In genomic region chr17:29010586-29010985, GRCh38 we compare ENCODE assay signal across 23 cellular contexts. TPM values are rescaled to one million over a fixed set of nuclear protein-coding genes. Genes with fewer than 3 reads are reported as not detected.
DNase-seq lines count a peak whose midpoint lies in the region; ATAC-seq, FAIRE-seq and TF ChIP-seq lines count a peak whose summit lies in the region.
"Had no signal": no experiment of that assay in that cellular context is flagged by ENCODE, and none has a peak within 500 bp of the region (broad histone marks: within the 10 kb centered on the region; RNA-seq: fewer than 3 reads in every experiment).

No MANE protein-coding gene starts in this region.

- no CpG with 5 or more reads among the region's 7 CpGs for WGBS in H9 (ENCODE audit: extremely low coverage, insufficient read length, low lambda C conversion rate)
- WGBS in H1 (ENCODE audit: extremely low coverage in 1 of 2, insufficient coverage in 1 of 2, insufficient read length in 1 of 2, insufficient replicate concordance in 2 of 2, low coverage in 1 of 2, low lambda C conversion rate in 2 of 2, missing lambda C conversion rate in 1 of 2), 2 experiments: 52% methylated on average over 7 of the region's 7 CpGs; no CpG with 5 or more reads in 1 of the 2 experiments

- TF ChIP-seq EP300 in H1 (IDR thresholded peaks at IDR 0.05; ENCODE audit: borderline replicate concordance in 1 of 2, low read depth in 2 of 2, low read length in 2 of 2): no peak

- H3K9ac ChIP-seq in H9 (ENCODE audit: extremely low read depth, insufficient read length, low read length): no peak overlapping the region
- H3K9ac ChIP-seq in H1 (replicated peaks in 1 of 4; ENCODE audit: extremely low read depth in 1 of 4, low read depth in 3 of 4, low read length in 3 of 4): no peak overlapping the region
- H3K9ac ChIP-seq: GM23248 had no signal

- H3K9me3 ChIP-seq in H9 (ENCODE audit: control insufficient read depth, low read depth, low read length) (no peaks in the 10 kb centered on the region), H1 (ENCODE audit: insufficient read depth in 2 of 2, low read depth in 1 of 2, low read length in 1 of 2) (no peaks in the 10 kb centered on the region)
- H3K9me3 ChIP-seq: SJSA1 had no signal

- TF ChIP-seq CTCF in H9 (conservative IDR thresholded peaks at IDR 0.05) (no peak), H1 (IDR thresholded peaks at IDR 0.05; ENCODE audit: control extremely low read depth in 1 of 3, insufficient read depth in 1 of 3, low read depth in 1 of 3, low read length in 3 of 3) (no peak)

- H2AK5ac ChIP-seq in H9 (ENCODE audit: insufficient read length, low read length) (no peak overlapping the region), H1 (ENCODE audit: low read depth, low read length) (no peak overlapping the region)

- CTCF ChIA-PET in H1 (lab: Charles Lee; ENCODE audit: partially characterized antibody): interaction anchor here (0.9 to 17.9 kb wide), 13 partner anchors 9 to 258 kb away, joined by 3 to 239 read pairs (median 5); no protein-coding TSS in a partner anchor
- CTCF ChIA-PET in activated CD8-positive, alpha-beta T cell treated with anti-CD3 and anti-CD28 coated beads, Interleukin-2, amount 10 ng/mL, durations not matched to agents 7 days and 5 days (lab: Charles Lee): interaction anchor here (0.8 to 1.3 kb wide), 2 partner anchors 9 to 45 kb away, joined by 3 to 4 read pairs; no protein-coding TSS in a partner anchor

- H2BK15ac ChIP-seq in H9 (ENCODE audit: low read depth, low read length) (no peak overlapping the region), H1 (ENCODE audit: low read length) (peak overlapping the region; percentile 36)

- H3K23me2 ChIP-seq in H9 (ENCODE audit: insufficient read length, low read depth, low read length, poor library complexity, severe bottlenecking): no peaks in the 10 kb centered on the region
- H3K23me2 ChIP-seq in H1 (ENCODE audit: low read depth, low read length): peaks cover 2% of the 10 kb centered on the region; the same call in 1 of the 2 replicates

- H3K27ac Mint-ChIP-seq in H9: peak overlapping the region in 2 of 3 experiments; percentile 30 to 45; a peak in 3 of 7 replicates
- H3K27ac Mint-ChIP-seq in activated CD8-positive, alpha-beta T cell treated with anti-CD3 and anti-CD28 coated beads, Interleukin-2, amount 10 ng/mL, durations not matched to agents 7 days and 5 days: no peak overlapping the region

- H3K4me3 Mint-ChIP-seq in H9: peak overlapping the region; percentile 5 to 6; a peak in 3 of 5 replicates
- no peak overlapping the region for H3K4me3 Mint-ChIP-seq in activated CD8-positive, alpha-beta T cell treated with anti-CD3 and anti-CD28 coated beads, Interleukin-2, amount 10 ng/mL, durations not matched to agents 7 days and 5 days
- H3K4me3 Mint-ChIP-seq: CD8-positive, alpha-beta memory T cell had no signal

- no peak for TF ChIP-seq RAD21 in H1 (IDR thresholded peaks at IDR 0.05 in 1 of 2, conservative IDR thresholded peaks at IDR 0.05 in 1 of 2; ENCODE audit: low read depth in 2 of 2, low read length in 2 of 2)

- no peak overlapping the region for H3T11ph ChIP-seq in H9 (ENCODE audit: low read length)

- peaks cover 24% of the 10 kb centered on the region for H3K4me1 ChIP-seq in H9 (ENCODE audit: insufficient read depth, low read length)
- H3K4me1 ChIP-seq in H1 (replicated peaks in 1 of 4; ENCODE audit: control insufficient read depth in 3 of 4, insufficient read depth in 4 of 4, low read length in 3 of 4): peaks cover 12 to 29% (median 20%) of the 10 kb centered on the region in 4 experiments

- H4K20me1 ChIP-seq in H9 (ENCODE audit: control insufficient read depth, insufficient read depth, insufficient read length) (no peaks in the 10 kb centered on the region), H1 (replicated peaks in 1 of 2; ENCODE audit: control insufficient read depth in 1 of 2, insufficient read depth in 2 of 2, low read length in 2 of 2) (no peaks in the 10 kb centered on the region)

- no peaks in the 10 kb centered on the region for H3K36me3 Mint-ChIP-seq in H9 (ENCODE audit: insufficient read depth in 1 of 3, low read depth in 3 of 3)
- no peaks in the 10 kb centered on the region for H3K36me3 Mint-ChIP-seq in activated CD8-positive, alpha-beta T cell treated with anti-CD3 and anti-CD28 coated beads, Interleukin-2, amount 10 ng/mL, durations not matched to agents 7 days and 5 days (ENCODE audit: low read depth)

- H2BK12ac ChIP-seq in H9 (ENCODE audit: insufficient read length, low read depth, low read length) (no peak overlapping the region), H1 (ENCODE audit: low read depth, low read length) (0 out of 2 replicates have a peak overlapping the region, but pooled peaks have one; percentile 3)

- H3K79me1 ChIP-seq in H9 (ENCODE audit: insufficient read depth, low read depth, low read length, poor library complexity, severe bottlenecking): no peaks in the 10 kb centered on the region
- H3K79me1 ChIP-seq in H1 (ENCODE audit: low read depth, low read length): no peaks in the 10 kb centered on the region

- DNase-seq in COLO668 (lab: John Stamatoyannopoulos, UW; ENCODE audit: unreplicated experiment): peak; percentile 16
- DNase-seq in H9: no peak
- peak; percentile 100 for DNase-seq in NCI-H526 treated with DMSO at 0.1 percent for 48 hours (lab: John Stamatoyannopoulos, UW)
- DNase-seq in H1 (ENCODE audit: low read depth in 1 of 2, low spot score in 2 of 2): no peak
- no peak for DNase-seq in activated CD8-positive, alpha-beta T cell treated with anti-CD3 and anti-CD28 coated beads, Interleukin-2, amount 10 ng/mL, durations not matched to agents 7 days and 5 days
- DNase-seq in NCI-H1105 treated with DMSO at 0.1 percent for 48 hours (lab: John Stamatoyannopoulos, UW): no peak
- DNase-seq: CD8-positive, alpha-beta memory T cell; DMS53; GDM1; GM23248; Kasumi-1; NCI-H1694 treated with DMSO at 0.1 percent for 48 hours; NCI-H2107; NCI-H446 treated with DMSO at 0.1 percent for 48 hours; T-helper 1 cell had no signal

- H4K8ac ChIP-seq in H9 (replicated peaks; ENCODE audit: insufficient read length, low read depth, low read length) (no peak overlapping the region), H1 (ENCODE audit: extremely low read depth, insufficient read depth, low read length) (no peak overlapping the region)

- H3K27ac ChIP-seq in H9 (ENCODE audit: insufficient read length, low read depth, low read length) (no peak overlapping the region), H1 (ENCODE audit: low read depth, low read length) (no peak overlapping the region)
- H3K27ac ChIP-seq: C4-2B, GM23248, SJSA1 had no signal

- H2BK20ac ChIP-seq in H9 (ENCODE audit: low read depth, low read length, poor library complexity, severe bottlenecking): no peak overlapping the region
- H2BK20ac ChIP-seq in H1 (ENCODE audit: low read length): peak overlapping the region; percentile 93

- no peak overlapping the region for H4K91ac ChIP-seq in H9 (ENCODE audit: insufficient read length, low read depth, low read length)
- peak overlapping the region; percentile 75 for H4K91ac ChIP-seq in H1 (replicated peaks; ENCODE audit: insufficient read length, low read length)

- H3K56ac ChIP-seq in H9 (ENCODE audit: insufficient read length, low read depth, low read length) (no peak overlapping the region), H1 (replicated peaks; ENCODE audit: insufficient read length, low read depth, low read length) (no peak overlapping the region)

- peaks cover 20% of the 10 kb centered on the region for H3K27me3 Mint-ChIP-seq in H9 (ENCODE audit: low read depth)
- H3K27me3 Mint-ChIP-seq in activated CD8-positive, alpha-beta T cell treated with anti-CD3 and anti-CD28 coated beads, Interleukin-2, amount 10 ng/mL, durations not matched to agents 7 days and 5 days (ENCODE audit: low read depth): peaks cover 27% of the 10 kb centered on the region

- no peak overlapping the region for H3K23ac ChIP-seq in H9 (ENCODE audit: insufficient read length, low read depth, low read length)
- no peak overlapping the region for H3K23ac ChIP-seq in H1 (ENCODE audit: insufficient read length)

- no peaks in the 10 kb centered on the region for H3K79me2 ChIP-seq in H9 (ENCODE audit: insufficient read depth, low read length)
- H3K79me2 ChIP-seq in H1 (ENCODE audit: control insufficient read depth in 1 of 2, insufficient read depth in 2 of 2, low read length in 2 of 2): no peaks in the 10 kb centered on the region

- H3K9me3 Mint-ChIP-seq in H9: no peaks in the 10 kb centered on the region; a peak in 1 of 5 replicates
- no peaks in the 10 kb centered on the region for H3K9me3 Mint-ChIP-seq in activated CD8-positive, alpha-beta T cell treated with anti-CD3 and anti-CD28 coated beads, Interleukin-2, amount 10 ng/mL, durations not matched to agents 7 days and 5 days (ENCODE audit: insufficient read depth)
- H3K9me3 Mint-ChIP-seq: CD8-positive, alpha-beta memory T cell had no signal

- H3K4me3 ChIP-seq in H1 (ENCODE audit: extremely low read depth in 1 of 4, insufficient read depth in 2 of 4, low read depth in 3 of 4, low read length in 4 of 4): peak overlapping the region in 2 of 4 experiments; percentile 2 to 8; a peak in 2 of 8 replicates
- H3K4me3 ChIP-seq: GM23248, SJSA1 had no signal

- H3K27me3 ChIP-seq in H9 (ENCODE audit: insufficient read depth, low read length): no peaks in the 10 kb centered on the region
- H3K27me3 ChIP-seq in H1 (replicated peaks in 1 of 4; ENCODE audit: control insufficient read depth in 3 of 4, extremely low read depth in 1 of 4, insufficient read depth in 3 of 4, low read length in 3 of 4): peaks cover 0 to 7% (median 5%) of the 10 kb centered on the region in 4 experiments; a peak in 5 of 7 replicates

- TF ChIP-seq POLR2A in H1 (IDR thresholded peaks at IDR 0.05; ENCODE audit: control extremely low read depth in 1 of 2, low read depth in 2 of 2, low read length in 2 of 2): no peak

- no peak overlapping the region for H4K5ac ChIP-seq in H9 (ENCODE audit: insufficient read length, low read depth, low read length)
- H4K5ac ChIP-seq in H1 (ENCODE audit: insufficient read length, low read depth, low read length): no peak overlapping the region

- H2BK5ac ChIP-seq in H9 (ENCODE audit: insufficient read length, low read length) (no peak overlapping the region), H1 (ENCODE audit: low read depth, low read length) (peak overlapping the region; percentile 74; the same call in 1 of the 2 replicates)

- no peak overlapping the region for H3K4ac ChIP-seq in H9 (ENCODE audit: low read depth, low read length)
- H3K4ac ChIP-seq in H1 (replicated peaks; ENCODE audit: insufficient read length, low read depth, low read length): no peak overlapping the region

- ATAC-seq in HG03521 (IDR thresholded peaks at IDR 0.05; ENCODE audit: unreplicated experiment) (no peak), HG02610 (IDR thresholded peaks at IDR 0.05; ENCODE audit: unreplicated experiment) (no peak)
- no peak for ATAC-seq in activated CD8-positive, alpha-beta T cell treated with anti-CD3 and anti-CD28 coated beads, Interleukin-2, amount 10 ng/mL, durations not matched to agents 7 days and 5 days
- ATAC-seq: Right ventricle myocardium inferior had no signal

- H2BK120ac ChIP-seq in H9 (ENCODE audit: low read depth, low read length, poor library complexity, severe bottlenecking): no peak overlapping the region
- peak overlapping the region; percentile 26 for H2BK120ac ChIP-seq in H1 (replicated peaks; ENCODE audit: low read depth, low read length)

- H2AFZ ChIP-seq in H9 (ENCODE audit: low read length) (no peak overlapping the region), H1 (ENCODE audit: low read length) (no peak overlapping the region)
- H2AFZ ChIP-seq: GM23248 had no signal

- H3K4me2 ChIP-seq in H9 (ENCODE audit: insufficient read depth, insufficient read length, low read length): no peak overlapping the region
- peak overlapping the region; percentile 9 to 22; a peak in 1 of 4 replicates for H3K4me2 ChIP-seq in H1 (ENCODE audit: insufficient read depth in 1 of 2, low read depth in 2 of 2, low read length in 2 of 2)

- POLR2A ChIA-PET in H1 (lab: Charles Lee; ENCODE audit: partially characterized antibody): interaction anchor here (0.7 to 3.3 kb wide), 7 partner anchors 9 to 67 kb away, joined by 3 to 31 read pairs (median 4); no protein-coding TSS in a partner anchor
- POLR2A ChIA-PET in activated CD8-positive, alpha-beta T cell treated with anti-CD3 and anti-CD28 coated beads, Interleukin-2, amount 10 ng/mL, durations not matched to agents 7 days and 5 days (lab: Charles Lee): no interaction called here

- no peaks in the 10 kb centered on the region for H3K36me3 ChIP-seq in H1 (ENCODE audit: control insufficient read depth in 2 of 4, insufficient read depth in 4 of 4, low read length in 3 of 4)
- H3K36me3 ChIP-seq: SJSA1 had no signal

- H3K14ac ChIP-seq in H9 (ENCODE audit: insufficient read depth, low read length) (no peak overlapping the region), H1 (ENCODE audit: insufficient read length) (no peak overlapping the region)

- FAIRE-seq in H1 (lab: Jason Lieb, UNC): peak; percentile 13
- FAIRE-seq: A204.1, D721Med had no signal

- peaks cover 59 to 62% of the 10 kb centered on the region in 2 experiments for H3K4me1 Mint-ChIP-seq in H9
- no peaks in the 10 kb centered on the region for H3K4me1 Mint-ChIP-seq in activated CD8-positive, alpha-beta T cell treated with anti-CD3 and anti-CD28 coated beads, Interleukin-2, amount 10 ng/mL, durations not matched to agents 7 days and 5 days (ENCODE audit: low read depth)

- H3K18ac ChIP-seq in H9 (ENCODE audit: insufficient read length, low read depth, low read length) (no peak overlapping the region), H1 (ENCODE audit: extremely low read depth, low read length) (peak overlapping the region; percentile 63)

RNA-seq across cellular contexts. Expression of gene SEZ6, which starts 4.8 kb away (rescaled TPM):
- 1.8 and 2.8 TPM in 2 replicates for total RNA-seq in H9 (2021)
- total RNA-seq in H1 (2021; fragmentation: NEBNext Ultra II Directional; extraction: Animal tissue kit (Norgen Biotek cat#: 25700)): 6.9 and 7.8 TPM in 2 replicates
- polyA plus RNA-seq in H1 (2011; rRNA removed): 8.5 and 16.1 TPM in 2 replicates
- 4.8 TPM for polyA plus RNA-seq in H1 (2011; cell fraction: cytosol; rRNA removed)
- 18.6 TPM for polyA plus RNA-seq in H1 (2011; cell fraction: nucleus; rRNA removed)
- 10.7 to 21.5 TPM (median 18.7 TPM) in 4 replicates for polyA plus RNA-seq in H1 (2012, experiment 1 of 2)
- 19.3 TPM for polyA plus RNA-seq in H1 (2012, experiment 2 of 2)
- 11.1 TPM for polyA plus RNA-seq in H1 (2013, experiment 1 of 2)
- 10.2 TPM for polyA plus RNA-seq in H1 (2013, experiment 2 of 2)
- 5.6 and 13.9 TPM in 2 replicates for polyA minus RNA-seq in H1 (2011; rRNA and poly(A)+ RNA removed)
- 5.6 TPM for polyA minus RNA-seq in H1 (2011; cell fraction: cytosol; rRNA and poly(A)+ RNA removed)
- polyA minus RNA-seq in H1 (2011; cell fraction: nucleus; rRNA and poly(A)+ RNA removed): 7.6 TPM
- total RNA-seq in activated CD8-positive, alpha-beta T cell treated with anti-CD3 and anti-CD28 coated beads, Interleukin-2, amount 10 ng/mL, durations not matched to agents 7 days and 5 days: not detected
- total RNA-seq: CD8-positive, alpha-beta memory T cell; GM23248; MCF 10A; Right ventricle myocardium inferior; SJSA1 had no signal
- polyA plus RNA-seq: GM23248 had no signal

RNA-seq across cellular contexts. Expression of gene PIPOX, which starts 32.4 kb away (rescaled TPM):
- total RNA-seq in H9 (2021): 26.8 and 30.1 TPM in 2 replicates
- total RNA-seq in H1 (2021; fragmentation: NEBNext Ultra II Directional; extraction: Animal tissue kit (Norgen Biotek cat#: 25700)): 55.5 and 57.2 TPM in 2 replicates
- polyA plus RNA-seq in H1 (2011; rRNA removed): 75.0 and 99.6 TPM in 2 replicates
- polyA plus RNA-seq in H1 (2011; cell fraction: cytosol; rRNA removed): 70.3 TPM
- polyA plus RNA-seq in H1 (2011; cell fraction: nucleus; rRNA removed): 39.1 TPM
- 46.5 to 58.4 TPM (median 54.3 TPM) in 4 replicates for polyA plus RNA-seq in H1 (2012, experiment 1 of 2)
- polyA plus RNA-seq in H1 (2012, experiment 2 of 2): 39.4 TPM
- 51.2 TPM for polyA plus RNA-seq in H1 (2013, experiment 1 of 2)
- 48.0 TPM for polyA plus RNA-seq in H1 (2013, experiment 2 of 2)
- polyA minus RNA-seq in H1 (2011; rRNA and poly(A)+ RNA removed): 68.1 and 68.2 TPM in 2 replicates
- polyA minus RNA-seq in H1 (2011; cell fraction: cytosol; rRNA and poly(A)+ RNA removed): 15.8 TPM
- 28.2 TPM for polyA minus RNA-seq in H1 (2011; cell fraction: nucleus; rRNA and poly(A)+ RNA removed)
- 1 to 10 TPM in 1 of 2 experiments, under 1 TPM in 1; 0.53 to 1.5 TPM for total RNA-seq in activated CD8-positive, alpha-beta T cell treated with anti-CD3 and anti-CD28 coated beads, Interleukin-2, amount 10 ng/mL, durations not matched to agents 7 days and 5 days
- total RNA-seq: GM23248, MCF 10A had no signal
- polyA plus RNA-seq: GM23248 had no signal

RNA-seq across cellular contexts. Expression of gene PHF12, which starts 59.3 kb away (rescaled TPM):
- 62.1 and 68.5 TPM in 2 replicates for total RNA-seq in H9 (2021)
- 57.7 and 65.7 TPM in 2 replicates for total RNA-seq in H1 (2021; fragmentation: NEBNext Ultra II Directional; extraction: Animal tissue kit (Norgen Biotek cat#: 25700))
- polyA plus RNA-seq in H1 (2011; rRNA removed): 38.8 and 74.8 TPM in 2 replicates
- 35.5 TPM for polyA plus RNA-seq in H1 (2011; cell fraction: cytosol; rRNA removed)
- 143 TPM for polyA plus RNA-seq in H1 (2011; cell fraction: nucleus; rRNA removed)
- 54.3 to 66.0 TPM (median 57.0 TPM) in 4 replicates for polyA plus RNA-seq in H1 (2012, experiment 1 of 2)
- polyA plus RNA-seq in H1 (2012, experiment 2 of 2): 18.9 TPM
- 30.5 TPM for polyA plus RNA-seq in H1 (2013, experiment 1 of 2)
- polyA plus RNA-seq in H1 (2013, experiment 2 of 2): 27.9 TPM
- 52.7 and 53.4 TPM in 2 replicates for polyA minus RNA-seq in H1 (2011; rRNA and poly(A)+ RNA removed)
- polyA minus RNA-seq in H1 (2011; cell fraction: cytosol; rRNA and poly(A)+ RNA removed): 41.7 TPM
- 69.0 TPM for polyA minus RNA-seq in H1 (2011; cell fraction: nucleus; rRNA and poly(A)+ RNA removed)
- total RNA-seq in activated CD8-positive, alpha-beta T cell treated with anti-CD3 and anti-CD28 coated beads, Interleukin-2, amount 10 ng/mL, durations not matched to agents 7 days and 5 days: 10 to 100 TPM; 66.5 to 67.4 TPM

Comparison
In these comparisons a context has a peak if more than half of its experiments do, and no peak if none do; other contexts are left out.
1. DNase-seq: peak in COLO668 (single experiment) and NCI-H526 treated with DMSO at 0.1 percent for 48 hours (single experiment); none in H9 (single experiment), H1 (0 of 2), activated CD8-positive, alpha-beta T cell treated with anti-CD3 and anti-CD28 coated beads, Interleukin-2, amount 10 ng/mL, durations not matched to agents 7 days and 5 days (single experiment) and NCI-H1105 treated with DMSO at 0.1 percent for 48 hours (single experiment).
2. RNA of gene PIPOX, which starts 32.4 kb away (total RNA-seq): 55.5 to 57.2 TPM in H1 and 26.8 to 30.1 TPM in H9; 0.53 to 1.5 TPM in activated CD8-positive, alpha-beta T cell treated with anti-CD3 and anti-CD28 coated beads, Interleukin-2, amount 10 ng/mL, durations not matched to agents 7 days and 5 days; every median in the first group is over 10 times any median in the second.